In the genomic region with DNA sequence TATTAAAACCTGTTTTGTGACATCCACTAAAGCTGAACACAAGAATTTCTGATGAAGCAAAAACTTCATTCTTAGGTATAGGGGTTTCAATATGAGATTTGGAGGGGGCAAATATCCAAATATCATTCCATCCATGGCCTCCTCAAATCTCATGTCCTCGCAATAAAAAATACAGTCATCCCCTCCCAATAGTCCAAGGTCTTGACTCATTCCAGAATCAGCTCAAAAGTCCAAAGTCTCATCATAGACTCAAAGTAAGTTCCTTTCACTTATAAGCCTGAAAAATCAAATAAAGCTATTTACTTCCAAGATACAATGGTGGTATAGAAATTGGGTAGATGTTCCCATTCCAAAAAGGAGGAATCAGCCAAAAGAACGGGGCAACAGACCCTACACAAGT, we compare ENCODE assay signal across 8 cellular contexts.
"Had no signal": no experiment of that assay in that cellular context is flagged by ENCODE, and none has a peak within 500 bp of the region (broad histone marks: within the 10 kb centered on the region; RNA-seq: fewer than 3 reads in every experiment).

No MANE protein-coding gene starts in this region.

- H3K4me3 ChIP-seq: GM12878 had no signal

- DNase-seq: GDM1, GF-D8 had no signal

- FAIRE-seq: G401.6, GM12878, GM12891, GM12892, GM18507, GM19239 had no signal

- ATAC-seq: GM12878 had no signal
